ENCODE assay signal across 17 cellular contexts in the genomic region with DNA sequence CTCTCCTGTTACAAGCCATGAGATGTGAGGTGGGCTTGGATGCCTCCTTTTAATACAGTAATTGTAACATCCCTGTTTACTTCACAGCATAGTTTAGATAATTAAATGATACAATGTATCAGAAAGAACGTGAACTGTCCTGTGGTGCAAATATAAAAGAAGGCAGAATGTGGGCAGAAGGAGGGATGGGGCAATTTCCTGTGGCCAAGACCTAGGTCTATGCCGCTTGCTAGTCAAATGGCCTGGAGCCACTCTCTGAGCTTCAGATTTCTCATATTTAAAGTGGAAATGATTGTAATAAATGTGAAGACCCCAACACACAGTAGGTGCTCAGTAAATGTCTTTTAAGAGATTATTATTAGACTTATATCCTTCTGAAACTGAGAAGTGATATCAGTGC.
"Had no signal": no experiment of that assay in that cellular context is flagged by ENCODE, and none has a peak within 500 bp of the region (broad histone marks: within the 10 kb centered on the region; RNA-seq: fewer than 3 reads in every experiment).

No MANE protein-coding gene starts in this region.

- DNase-seq: activated CD4-positive, alpha-beta T cell treated with anti-CD3 and anti-CD28 coated beads for 1 hour; activated CD4-positive, alpha-beta T cell treated with anti-CD3 and anti-CD28 coated beads, Interleukin-2, amount 50 U/mL, for 1 hour; activated gamma-delta T cell treated with Interleukin-2 at 50 U/mL for 16 hours; activated T-cell treated with anti-CD3 and anti-CD28 coated beads, Interleukin-2, amount 50 U/mL, for 1 hour; anterior cingulate cortex; body of pancreas; foreskin fibroblast; heart right ventricle; left colon; mesenchymal stem cell; mucosa of descending colon; posterior cingulate gyrus; stimulated activated CD4-positive, alpha-beta T cell treated with anti-CD3 and anti-CD28 coated beads, Interleukin-2, amount 100 ng/mL, for 48 hours; stimulated activated naive CD4-positive, alpha-beta T cell; testis had no signal

- H3K27me3 Mint-ChIP-seq: activated naive CD4-positive, alpha-beta T cell treated with anti-CD3 and anti-CD28 coated beads, Interleukin-2, amount 50 U/mL, for 24 hours had no signal

- H3K36me3 ChIP-seq: heart right ventricle had no signal

- H3K4me3 Mint-ChIP-seq: activated naive CD4-positive, alpha-beta T cell treated with anti-CD3 and anti-CD28 coated beads, Interleukin-2, amount 50 U/mL, for 24 hours; neural crest cell had no signal

- H3K9me3 Mint-ChIP-seq: activated naive CD4-positive, alpha-beta T cell treated with anti-CD3 and anti-CD28 coated beads, Interleukin-2, amount 50 U/mL, for 24 hours; neural crest cell had no signal

- H3K27ac ChIP-seq: body of pancreas, heart right ventricle, testis had no signal

- H3K36me3 Mint-ChIP-seq: activated naive CD4-positive, alpha-beta T cell treated with anti-CD3 and anti-CD28 coated beads, Interleukin-2, amount 50 U/mL, for 24 hours had no signal

- ATAC-seq: body of pancreas, heart right ventricle, left colon, mucosa of descending colon had no signal

- H3K27ac Mint-ChIP-seq: activated naive CD4-positive, alpha-beta T cell treated with anti-CD3 and anti-CD28 coated beads, Interleukin-2, amount 50 U/mL, for 24 hours had no signal

- H3K9me3 ChIP-seq: body of pancreas, heart right ventricle, mucosa of descending colon, testis had no signal
